ENCODE assay signal across 20 cellular contexts in the genomic region with DNA sequence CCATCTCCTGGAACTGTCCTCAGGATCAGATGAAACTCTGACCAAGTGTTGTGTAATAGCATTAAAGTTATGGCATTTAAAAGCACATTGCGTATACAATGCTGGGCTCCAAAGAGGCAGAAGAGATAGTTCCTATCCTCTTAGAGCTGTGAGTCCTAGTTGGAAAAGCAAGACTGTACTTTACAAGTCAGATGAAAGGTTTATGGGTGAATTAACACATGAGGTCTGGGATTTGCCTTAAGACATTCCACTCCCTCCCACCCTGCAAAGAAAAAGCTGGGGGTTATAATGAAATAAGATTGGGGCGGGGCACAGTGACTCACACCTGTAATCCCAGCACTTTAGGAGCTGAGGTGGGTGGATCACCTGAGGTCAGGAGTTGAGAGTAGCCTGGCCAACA. TPM values are rescaled to one million over a fixed set of nuclear protein-coding genes. Genes with fewer than 3 reads are reported as not detected.
A peak's percentile ranks its signal among the peaks of the same experiment; 100 is the strongest.
DNase-seq lines count a peak whose midpoint lies in the region; ATAC-seq and TF ChIP-seq lines count a peak whose summit lies in the region.
"Had no signal": no experiment of that assay in that cellular context is flagged by ENCODE, and none has a peak within 500 bp of the region (broad histone marks: within the 10 kb centered on the region; RNA-seq: fewer than 3 reads in every experiment).

No MANE protein-coding gene starts in this region.

- no peak overlapping the region for H3K4me3 Mint-ChIP-seq in HFFc6
- H3K4me3 Mint-ChIP-seq: activated CD4-positive, alpha-beta T cell treated with anti-CD3 and anti-CD28 coated beads for 36 hours; activated T-cell treated with anti-CD3 and anti-CD28 coated beads, Interleukin-2, amount 50 U/mL, for 72 hours; naive thymus-derived CD8-positive, alpha-beta T cell; stimulated activated effector memory CD8-positive, alpha-beta T cell treated with anti-CD3 and anti-CD28 coated beads, Interleukin-12 subunit alpha, Interleukin-12 subunit beta, amount 100 ng/mL, for 72 hours had no signal

- no peaks in the 10 kb centered on the region for H3K9me3 Mint-ChIP-seq in HFFc6
- H3K9me3 Mint-ChIP-seq: activated naive CD4-positive, alpha-beta T cell treated with anti-CD3 and anti-CD28 coated beads, Interleukin-2, amount 50 U/mL, for 72 hours; activated T-cell treated with anti-CD3 and anti-CD28 coated beads, Interleukin-2, amount 50 U/mL, for 72 hours; naive thymus-derived CD8-positive, alpha-beta T cell; stimulated activated effector memory CD8-positive, alpha-beta T cell treated with anti-CD3 and anti-CD28 coated beads, Interleukin-12 subunit alpha, Interleukin-12 subunit beta, amount 100 ng/mL, for 72 hours had no signal

- peak overlapping the region; percentile 59 for H3K27ac ChIP-seq in RWPE1
- H3K27ac ChIP-seq: parathyroid adenoma, thoracic aorta had no signal

- TF ChIP-seq CTCF in HFFc6 (IDR thresholded peaks at IDR 0.05) (no peak), RWPE1 (conservative IDR thresholded peaks at IDR 0.05; ENCODE audit: low read depth) (no peak), fibroblast of villous mesenchyme (IDR thresholded peaks at IDR 0.05; ENCODE audit: insufficient read depth, low read depth, low read length) (no peak), retinal pigment epithelial cell (conservative IDR thresholded peaks at IDR 0.05; ENCODE audit: low read depth, low read length) (no peak)

- H3K4me3 ChIP-seq in fibroblast of villous mesenchyme (ENCODE audit: low read depth, low read length): no peak overlapping the region
- H3K4me3 ChIP-seq in retinal pigment epithelial cell (ENCODE audit: low read length): no peak overlapping the region
- H3K4me3 ChIP-seq: HAP-1, thoracic aorta had no signal

- POLR2A ChIA-PET in RWPE1 (lab: Yijun Ruan, JAX; ENCODE audit: low non-redundant PET): interaction anchor here (0.6 kb wide), 1 partner anchor 52 kb away, joined by 3 read pairs; no protein-coding TSS in a partner anchor

- H3K27ac Mint-ChIP-seq in HFFc6: peak overlapping the region; percentile 29; the same call in 1 of the 2 replicates
- H3K27ac Mint-ChIP-seq: activated CD4-positive, alpha-beta T cell treated with anti-CD3 and anti-CD28 coated beads for 36 hours; activated naive CD4-positive, alpha-beta T cell treated with anti-CD3 and anti-CD28 coated beads, Interleukin-2, amount 50 U/mL, for 72 hours; activated T-cell treated with anti-CD3 and anti-CD28 coated beads, Interleukin-2, amount 50 U/mL, for 72 hours had no signal

- CTCF ChIA-PET in RWPE1 (lab: Yijun Ruan, JAX): interaction anchor here (0.7 kb wide), 1 partner anchor 14 kb away, joined by 3 read pairs; no protein-coding TSS in a partner anchor

- intact Hi-C loops in cardiac septum (cut with DNase I): no loop called here

- peaks cover 6% of the 10 kb centered on the region for H3K36me3 Mint-ChIP-seq in HFFc6 (ENCODE audit: low read depth)

- peaks cover 30% of the 10 kb centered on the region for H3K4me1 Mint-ChIP-seq in HFFc6 (ENCODE audit: low read depth)

- no peak for ATAC-seq in GM19455 (IDR thresholded peaks at IDR 0.05; ENCODE audit: unreplicated experiment)
- ATAC-seq: activated CD4-positive, alpha-beta T cell treated with anti-CD3 and anti-CD28 coated beads for 36 hours; activated T-cell treated with anti-CD3 and anti-CD28 coated beads, Interleukin-2, amount 50 U/mL, for 72 hours; naive thymus-derived CD8-positive, alpha-beta T cell; stimulated activated effector memory CD8-positive, alpha-beta T cell treated with anti-CD3 and anti-CD28 coated beads, Interleukin-12 subunit alpha, Interleukin-12 subunit beta, amount 100 ng/mL, for 72 hours had no signal

- no peaks in the 10 kb centered on the region; the same call in none of the 2 replicates for H3K27me3 Mint-ChIP-seq in HFFc6 (ENCODE audit: insufficient read depth)
- H3K27me3 Mint-ChIP-seq: activated CD4-positive, alpha-beta T cell treated with anti-CD3 and anti-CD28 coated beads for 36 hours; naive thymus-derived CD8-positive, alpha-beta T cell had no signal

- no peak for DNase-seq in HFFc6
- DNase-seq in RWPE1 (ENCODE audit: low spot score): peak; percentile 73
- peak; percentile 80 for DNase-seq in fibroblast of villous mesenchyme (ENCODE audit: low read depth)
- DNase-seq in retinal pigment epithelial cell (ENCODE audit: low read depth): peak; percentile 37
- no peak for DNase-seq in cardiac septum (ENCODE audit: low spot score)
- DNase-seq in NCI-H748 treated with DMSO at 0.1 percent for 48 hours (lab: John Stamatoyannopoulos, UW): no peak
- DNase-seq: activated CD4-positive, alpha-beta T cell treated with anti-CD3 and anti-CD28 coated beads for 36 hours; activated T-cell treated with anti-CD3 and anti-CD28 coated beads, Interleukin-2, amount 50 U/mL, for 72 hours; AML-193; EL; kidney; naive thymus-derived CD8-positive, alpha-beta T cell; NCI-H1436; NCI-H524 treated with DMSO at 0.1 percent for 48 hours had no signal

RNA-seq across cellular contexts. Expression of gene SNAPC5, which starts 35.6 kb away (rescaled TPM):
- 10 to 100 TPM; 17.6 to 27.5 (median 22.5) TPM for total RNA-seq in HFFc6 (2021; fragmentation: NEBNext Ultra II Directional; extraction: Animal tissue kit (Norgen Biotek cat#: 25700))
- 14.2 and 17.4 TPM in 2 replicates for total RNA-seq in fibroblast of villous mesenchyme
- 32.0 TPM for total RNA-seq in cardiac septum

RNA-seq across cellular contexts. Expression of gene RPL4, which starts 42.7 kb away (rescaled TPM):
- total RNA-seq in HFFc6 (2021; fragmentation: NEBNext Ultra II Directional; extraction: Animal tissue kit (Norgen Biotek cat#: 25700)): 1,000 to 10,000 TPM; 2,685 to 3,032 (median 2,841) TPM
- total RNA-seq in fibroblast of villous mesenchyme (1,273 and 2,415 TPM in 2 replicates), cardiac septum (1,100 TPM)

RNA-seq across cellular contexts. Expression of gene ZWILCH, which starts 43.2 kb away (rescaled TPM):
- total RNA-seq in HFFc6 (2021; fragmentation: NEBNext Ultra II Directional; extraction: Animal tissue kit (Norgen Biotek cat#: 25700)): 10 to 100 TPM; 18.5 to 30.0 (median 25.9) TPM
- total RNA-seq in fibroblast of villous mesenchyme (15.8 and 19.9 TPM in 2 replicates), cardiac septum (3.7 TPM)

Comparison
In these comparisons a context has a peak if more than half of its experiments do, and no peak if none do; other contexts are left out.
1. DNase-seq: peak in RWPE1 (single experiment), fibroblast of villous mesenchyme (single experiment) and retinal pigment epithelial cell (single experiment); none in HFFc6 (single experiment), cardiac septum (single experiment) and NCI-H748 treated with DMSO at 0.1 percent for 48 hours (single experiment).